ENCODE assay signal across 11 cellular contexts in genomic region chr1:156532374-156532773, GRCh38. TPM values are rescaled to one million over a fixed set of nuclear protein-coding genes. Genes with fewer than 3 reads are reported as not detected.
"Had no signal": no experiment of that assay in that cellular context is flagged by ENCODE, and none has a peak within 500 bp of the region (broad histone marks: within the 10 kb centered on the region; RNA-seq: fewer than 3 reads in every experiment).

No MANE protein-coding gene starts in this region.

- H3K4me2 ChIP-seq: GM23338 had no signal

- FAIRE-seq: H1, H54, HepG2 had no signal

- H2AFZ ChIP-seq: GM23338 had no signal

- ATAC-seq: GM23338, HCT116, HepG2 had no signal

- H3K27ac ChIP-seq: HL-60 had no signal

- H3K4me3 ChIP-seq: GM23338 had no signal

- DNase-seq: H9, HFFc6, KBM-7 had no signal

RNA-seq across cellular contexts. Expression of gene IQGAP3, which starts 40.0 kb away (rescaled TPM):
- polyA plus RNA-seq: IgD-negative memory B cell had no signal

RNA-seq across cellular contexts. Expression of gene TTC24, which starts 47.1 kb away (rescaled TPM):
- total RNA-seq: GM23338, H1, HFFc6, HT1080 had no signal
- polyA plus RNA-seq: GM23338 had no signal
